8 cellular contexts compared by ENCODE assay signal in genomic region chr2:181656450-181657261, GRCh38. TPM values are rescaled to one million over a fixed set of nuclear protein-coding genes. Genes with fewer than 3 reads are reported as not detected.
DNase-seq lines count a peak whose midpoint lies in the region; ATAC-seq and TF ChIP-seq lines count a peak whose summit lies in the region.

Gene CERKL (minus strand): TSS chr2:181657105. CDS start chr2:181657006, 99 bp downstream.

- no peaks in the 10 kb centered on the region for H3K9me3 Mint-ChIP-seq in CD14-positive monocyte
- no peaks in the 10 kb centered on the region for H3K9me3 Mint-ChIP-seq in stimulated activated memory B cell treated with anti-CD40 and anti-IgM and Interleukin-4, amounts not matched to agents 10 μg/mL and 1 μg/mL and 100 μg/mL, for 72 hours

- peak within 1 kb of the TSS; percentile 63 for H3K4me3 ChIP-seq in brain microvascular endothelial cell (ENCODE audit: low read depth, low read length)

- H3K36me3 Mint-ChIP-seq in CD14-positive monocyte: peaks cover 0 to 2% of the 10 kb centered on the region in 2 donors
- no peaks in the 10 kb centered on the region for H3K36me3 Mint-ChIP-seq in stimulated activated memory B cell treated with anti-CD40 and anti-IgM and Interleukin-4, amounts not matched to agents 10 μg/mL and 1 μg/mL and 100 μg/mL, for 72 hours

- H3K4me1 Mint-ChIP-seq in CD14-positive monocyte: peaks cover 14% of the 10 kb centered on the region
- H3K4me1 Mint-ChIP-seq in stimulated activated memory B cell treated with anti-CD40 and anti-IgM and Interleukin-4, amounts not matched to agents 10 μg/mL and 1 μg/mL and 100 μg/mL, for 72 hours: peaks cover 16% of the 10 kb centered on the region

- H3K27me3 Mint-ChIP-seq in CD14-positive monocyte (ENCODE audit: low read depth in 3 of 3): peaks cover 10 to 37% (median 27%) of the 10 kb centered on the region in 3 donors
- H3K27me3 Mint-ChIP-seq in stimulated activated memory B cell treated with anti-CD40 and anti-IgM and Interleukin-4, amounts not matched to agents 10 μg/mL and 1 μg/mL and 100 μg/mL, for 72 hours: peaks cover 58% of the 10 kb centered on the region

- intact Hi-C loops in CD14-positive monocyte (cut with micrococcal nuclease): no loop called here

- no peaks in the 10 kb centered on the region for H3K36me3 ChIP-seq in brain microvascular endothelial cell (replicated peaks)

- in situ Hi-C loops in brain microvascular endothelial cell (cut with HindIII; ENCODE audit: low pct_ligation_motif_present, low sequenced_read_pairs): no loop called here

- H3K27ac Mint-ChIP-seq in CD14-positive monocyte: no peak within 1 kb of the TSS
- H3K27ac Mint-ChIP-seq in stimulated activated memory B cell treated with anti-CD40 and anti-IgM and Interleukin-4, amounts not matched to agents 10 μg/mL and 1 μg/mL and 100 μg/mL, for 72 hours: peak within 1 kb of the TSS; percentile 51

- ATAC-seq in GM18870 (IDR thresholded peaks at IDR 0.05; ENCODE audit: unreplicated experiment) (peak; percentile 64), HG02973 (IDR thresholded peaks at IDR 0.05; ENCODE audit: unreplicated experiment) (peak; percentile 72)
- ATAC-seq in stimulated activated memory B cell treated with anti-CD40 and anti-IgM and Interleukin-4, amounts not matched to agents 10 μg/mL and 1 μg/mL and 100 μg/mL, for 72 hours: peak; percentile 77

- no peak for TF ChIP-seq CTCF in CD14-positive monocyte (IDR thresholded peaks at IDR 0.05)
- TF ChIP-seq CTCF in brain microvascular endothelial cell (IDR thresholded peaks at IDR 0.05; ENCODE audit: low read depth, low read length, missing control alignments): peak; percentile 14

- no peak within 1 kb of the TSS for H3K27ac ChIP-seq in brain microvascular endothelial cell

- DNase-seq in CD14-positive monocyte (ENCODE audit: low spot score) (peak; percentile 45), NOMO-1 treated with dmso at 0.1 percent for 144 hours (lab: John Stamatoyannopoulos, UW; ENCODE audit: unreplicated experiment) (peak; percentile 45), brain microvascular endothelial cell (no peak), islet precursor cell (peak; percentile 85), KG1 (lab: John Stamatoyannopoulos, UW) (no peak)

- peak within 1 kb of the TSS; percentile 83 to 90 for H3K4me3 Mint-ChIP-seq in CD14-positive monocyte
- H3K4me3 Mint-ChIP-seq in stimulated activated memory B cell treated with anti-CD40 and anti-IgM and Interleukin-4, amounts not matched to agents 10 μg/mL and 1 μg/mL and 100 μg/mL, for 72 hours: peak within 1 kb of the TSS; percentile 88

- peaks cover 14% of the 10 kb centered on the region for H3K27me3 ChIP-seq in brain microvascular endothelial cell (replicated peaks)

RNA-seq across cellular contexts. Expression of gene CERKL, which starts in this region (rescaled TPM):
- polyA plus RNA-seq in CD14-positive monocyte: 10 to 100 TPM in 1 of 2 donors, 1 to 10 TPM in 1; 8.6 to 16.3 TPM

Comparison
In these comparisons a context has a peak if more than half of its experiments do, and no peak if none do; other contexts are left out.
1. DNase-seq: peak in CD14-positive monocyte (single experiment), NOMO-1 treated with dmso at 0.1 percent for 144 hours (single experiment) and islet precursor cell (single experiment); none in brain microvascular endothelial cell (single experiment) and KG1 (single experiment).
2. Peak in every context shown above with its lines, with median percentiles within 50 percentile points of each other: ATAC-seq.